8 cellular contexts compared by ENCODE assay signal in the genomic region with DNA sequence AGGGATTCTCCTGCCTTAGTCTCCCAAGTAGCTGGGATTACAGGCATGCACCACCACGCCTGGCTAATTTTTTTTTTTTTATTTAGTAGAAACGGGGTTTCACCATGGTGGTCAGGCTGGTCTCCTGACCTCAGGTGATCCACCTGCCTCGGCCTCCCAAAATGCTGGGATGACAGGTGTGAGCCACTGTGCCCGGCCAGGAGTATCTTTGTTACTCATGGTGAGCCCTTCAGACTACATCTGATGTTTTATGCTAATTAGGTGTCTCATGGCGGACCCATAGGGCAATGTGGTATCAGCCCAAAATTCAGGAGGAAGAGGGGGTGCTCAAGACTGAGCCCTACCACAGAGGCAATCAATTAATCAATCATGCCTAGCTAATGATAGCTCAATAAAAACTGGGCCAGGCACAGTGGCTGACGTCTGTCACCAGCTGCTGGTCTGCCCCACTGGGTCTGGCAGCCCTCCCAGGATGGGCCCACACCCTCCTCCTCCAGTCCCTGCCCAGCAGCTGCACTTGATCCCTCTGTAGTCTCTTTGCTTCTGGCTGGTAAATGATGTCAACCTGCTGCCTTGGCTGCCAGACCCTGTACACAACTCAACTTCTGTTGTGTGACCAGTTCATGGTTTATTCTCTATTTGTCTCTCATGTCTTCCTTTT. TPM values are rescaled to one million over a fixed set of nuclear protein-coding genes. Genes with fewer than 3 reads are reported as not detected.
DNase-seq lines count a peak whose midpoint lies in the region; ATAC-seq and TF ChIP-seq lines count a peak whose summit lies in the region.
"Not testable (repeated sequence)": the region's sequence is repeated elsewhere in the genome, so short reads cannot be mapped to it uniquely, and the experiment has no call there.

No MANE protein-coding gene starts in this region.

- ATAC-seq in esophagus mucosa (peak; percentile 39), left cardiac atrium (peak; percentile 92 to 95), psoas muscle (peak; percentile 97 to 99 (median 98))

- peak overlapping the region; percentile 81 for H3K27ac ChIP-seq in psoas muscle
- not testable (repeated sequence) for H3K27ac ChIP-seq in transverse colon

- not testable (repeated sequence) for H3K9me3 ChIP-seq in psoas muscle, transverse colon

- peak; percentile 87 for DNase-seq in DMS 273 (lab: John Stamatoyannopoulos, UW; ENCODE audit: unreplicated experiment)
- peak; percentile 40 for DNase-seq in NCI-H2171 treated with DMSO at 0.1 percent for 48 hours (lab: John Stamatoyannopoulos, UW)
- DNase-seq in SHP77 treated with DMSO at 0.1 percent for 48 hours (lab: John Stamatoyannopoulos, UW): peak; percentile 52
- not testable (repeated sequence) for DNase-seq in left cardiac atrium
- DNase-seq in mucosa of gallbladder (ENCODE audit: low spot score): peak; percentile 46
- DNase-seq in psoas muscle: peak; percentile 55 to 84
- DNase-seq in transverse colon: peak; percentile 10

- not testable (repeated sequence) for TF ChIP-seq EP300 in transverse colon (IDR thresholded peaks at IDR 0.05; ENCODE audit: low read depth)

- not testable (repeated sequence) for H3K4me3 ChIP-seq in psoas muscle, transverse colon

- H3K4me1 ChIP-seq in psoas muscle, transverse colon: not testable (repeated sequence)

- 44 to 52% (median 46%) methylated on average over 5 to 6 of the region's 6 CpGs for WGBS in psoas muscle, 3 donors
- WGBS in transverse colon (ENCODE audit: low coverage in 1 of 2), 2 donors: 80% methylated on average over 6 of the region's 6 CpGs; no CpG with 5 or more reads in 1 of the 2 donors

- not testable (repeated sequence) for TF ChIP-seq POLR2A in transverse colon (IDR thresholded peaks at IDR 0.05)

- in situ Hi-C loops in transverse colon (cut with MboI; ENCODE audit: low pct_ligation_motif_present in 1 of 4, low pct_unique_long_range_greater_than_20kb in 1 of 4, low sequenced_read_pairs in 3 of 4): not testable (repeated sequence)

- H3K36me3 ChIP-seq in psoas muscle (ENCODE audit: insufficient read depth in 1 of 2, low read depth in 1 of 2); transverse colon: not testable (repeated sequence)

- intact Hi-C loops in left cardiac atrium (cut with DNase I); psoas muscle (cut with DNase I); transverse colon (cut with DNase I; ENCODE audit: low total_unique reads): not testable (repeated sequence)

- not testable (repeated sequence) for TF ChIP-seq CTCF in psoas muscle (IDR thresholded peaks at IDR 0.05); transverse colon (IDR thresholded peaks at IDR 0.05)

- H3K27me3 ChIP-seq in psoas muscle (ENCODE audit: insufficient read depth in 3 of 3, low read length in 2 of 3); transverse colon: not testable (repeated sequence)

RNA-seq across cellular contexts. Expression of gene TYW1B, which starts 37.8 kb away (rescaled TPM):
- total RNA-seq in esophagus mucosa (1.00 TPM), left cardiac atrium (1 to 10 TPM; 1.4 to 2.8 TPM), mucosa of gallbladder (11.0 TPM), psoas muscle (1 to 10 TPM; 1.2 to 4.2 (median 2.0) TPM), transverse colon (10 to 100 TPM in 1 of 4 donors, 1 to 10 TPM in 3; 3.7 to 12.1 (median 9.6) TPM)
- 1 to 10 TPM; 1.1 to 6.5 (median 1.5) TPM for polyA plus RNA-seq in psoas muscle

Comparison
In these comparisons a context has a peak if more than half of its experiments do, and no peak if none do; other contexts are left out.
1. ATAC-seq: peak in every context shown above with its lines; median percentile 98 in psoas muscle; 94 in left cardiac atrium; 39 in esophagus mucosa.